Comparison of ENCODE assay signal across 9 cellular contexts in genomic region chr7:106485031-106485551, GRCh38.
DNase-seq lines count a peak whose midpoint lies in the region; ATAC-seq and TF ChIP-seq lines count a peak whose summit lies in the region.
"Had no signal": no experiment of that assay in that cellular context is flagged by ENCODE, and none has a peak within 500 bp of the region (broad histone marks: within the 10 kb centered on the region; RNA-seq: fewer than 3 reads in every experiment).

No MANE protein-coding gene starts in this region.

- no peaks in the 10 kb centered on the region for H3K79me2 ChIP-seq in SK-N-SH (ENCODE audit: insufficient read depth)

- H3K27me3 ChIP-seq in right atrium auricular region (no peaks in the 10 kb centered on the region), SK-N-SH (ENCODE audit: insufficient read depth) (no peaks in the 10 kb centered on the region), upper lobe of right lung (no peaks in the 10 kb centered on the region), H7 (ENCODE audit: control insufficient read depth, insufficient read depth, low read length) (no peaks in the 10 kb centered on the region)

- intact Hi-C loops in Right ventricle myocardium superior (cut with DNase I): no loop called here
- intact Hi-C loops in upper lobe of right lung (cut with DNase I): no loop called here

- H3K36me3 ChIP-seq in right atrium auricular region (no peaks in the 10 kb centered on the region), SK-N-SH (replicated peaks in 1 of 2; ENCODE audit: control insufficient read depth in 1 of 2, insufficient read depth in 2 of 2, low read length in 1 of 2) (no peaks in the 10 kb centered on the region), upper lobe of right lung (no peaks in the 10 kb centered on the region), H7 (replicated peaks; ENCODE audit: control insufficient read depth, insufficient read depth, low read length) (no peaks in the 10 kb centered on the region)

- no peak overlapping the region for H2AFZ ChIP-seq in SK-N-SH (ENCODE audit: low read depth)

- DNase-seq in Right ventricle myocardium superior: no peak
- DNase-seq in right atrium auricular region (ENCODE audit: low spot score): no peak
- DNase-seq in SK-N-SH: no peak
- peak; percentile 75 for DNase-seq in fibroblast of villous mesenchyme (ENCODE audit: low read depth)
- DNase-seq in upper lobe of right lung: no peak
- DNase-seq in H7: no peak
- DNase-seq in DMS79 treated with DMSO at 0.1 percent for 48 hours (lab: John Stamatoyannopoulos, UW): no peak
- DNase-seq: DMS153 had no signal

- peak overlapping the region; percentile 31; the same call in 1 of the 2 replicates for H3K9ac ChIP-seq in SK-N-SH

- H3K4me1 ChIP-seq in right atrium auricular region: peaks cover 0 to 12% of the 10 kb centered on the region in 2 donors
- H3K4me1 ChIP-seq in SK-N-SH (ENCODE audit: control insufficient read depth in 1 of 2, insufficient read depth in 2 of 2, low read depth in 1 of 2, low read length in 1 of 2): peaks cover 4 to 28% of the 10 kb centered on the region in 2 experiments
- peaks cover 23% of the 10 kb centered on the region for H3K4me1 ChIP-seq in upper lobe of right lung

- H3K4me3 ChIP-seq in right atrium auricular region (no peak overlapping the region), SK-N-SH (ENCODE audit: low read depth in 2 of 2, low read length in 1 of 2) (no peak overlapping the region), fibroblast of villous mesenchyme (ENCODE audit: low read depth, low read length) (no peak overlapping the region), upper lobe of right lung (no peak overlapping the region), H7 (ENCODE audit: insufficient read depth, low read depth, low read length) (no peak overlapping the region)

- H3F3A ChIP-seq in SK-N-SH (replicated peaks; ENCODE audit: insufficient read depth): peaks cover 27% of the 10 kb centered on the region

- H3K9me3 ChIP-seq in right atrium auricular region (no peaks in the 10 kb centered on the region), SK-N-SH (no peaks in the 10 kb centered on the region), upper lobe of right lung (no peaks in the 10 kb centered on the region)

- ATAC-seq in Right ventricle myocardium superior (ENCODE audit: poor library complexity) (peak; percentile 67), upper lobe of right lung (peak; percentile 48), GM18907 (IDR thresholded peaks at IDR 0.05; ENCODE audit: unreplicated experiment) (no peak)

- TF ChIP-seq CTCF in right atrium auricular region (IDR thresholded peaks at IDR 0.05): no peak
- no peak for TF ChIP-seq CTCF in SK-N-SH (IDR thresholded peaks at IDR 0.05)
- TF ChIP-seq CTCF in fibroblast of villous mesenchyme (IDR thresholded peaks at IDR 0.05; ENCODE audit: insufficient read depth, low read depth, low read length): no peak
- TF ChIP-seq CTCF in upper lobe of right lung (IDR thresholded peaks at IDR 0.05): no peak

- POLR2A ChIA-PET in SK-N-SH (lab: Yijun Ruan, JAX): no interaction called here

- CTCF ChIA-PET in SK-N-SH (lab: Yijun Ruan, JAX): interaction anchor here (1.1 to 2.0 kb wide), 3 partner anchors 8 to 308 kb away, joined by 4 to 8 read pairs (median 4); no protein-coding TSS in a partner anchor

- no peak overlapping the region for H3K27ac ChIP-seq in right atrium auricular region
- H3K27ac ChIP-seq in SK-N-SH (ENCODE audit: low read depth in 2 of 2, low read length in 1 of 2): peak overlapping the region; percentile 75 to 79
- H3K27ac ChIP-seq in upper lobe of right lung: peak overlapping the region; percentile 18

- H3K4me2 ChIP-seq in SK-N-SH: peak overlapping the region; percentile 43

- no peaks in the 10 kb centered on the region for H3K9me2 ChIP-seq in SK-N-SH

- WGBS in SK-N-SH (ENCODE audit: low lambda C conversion rate): 50% methylated on average over 1 of the region's 1 CpG

- no peaks in the 10 kb centered on the region for H4K20me1 ChIP-seq in SK-N-SH (ENCODE audit: insufficient read depth)

- TF ChIP-seq EP300 in SK-N-SH (IDR thresholded peaks at IDR 0.05; ENCODE audit: borderline replicate concordance in 1 of 2, low read depth in 1 of 2, low read length in 1 of 2): peak; percentile 71 to 95

- no peak for TF ChIP-seq RAD21 in SK-N-SH (IDR thresholded peaks at IDR 0.05; ENCODE audit: low read length)

TF ChIP-seq in SK-N-SH, 30 proteins besides CTCF, POLR2A, EP300 and RAD21 (continues in another document):
- TF ChIP-seq YY1 (IDR thresholded peaks at IDR 0.05; ENCODE audit: low read depth) (no peak), MXI1 (IDR thresholded peaks at IDR 0.05; ENCODE audit: low read depth, low read length) (no peak), GABPA (IDR thresholded peaks at IDR 0.05; ENCODE audit: low read depth) (0 out of 2 replicates have a peak, but pooled peaks have one; percentile 13), GATA2 (CRISPR knock-in tag; IDR thresholded peaks at IDR 0.05) (no peak), ELF1 (IDR thresholded peaks at IDR 0.05) (no peak), SIN3A (IDR thresholded peaks at IDR 0.05; ENCODE audit: borderline replicate concordance, low read depth, low read length) (peak; percentile 67; the same call in 1 of the 2 replicates), TEAD4 (IDR thresholded peaks at IDR 0.05; ENCODE audit: borderline replicate concordance, insufficient read depth) (peak; percentile 90), MEF2A (IDR thresholded peaks at IDR 0.05; ENCODE audit: borderline replicate concordance, low read depth) (peak; percentile 99), NRF1 (IDR thresholded peaks at IDR 0.05; ENCODE audit: low read depth, low read length) (no peak), SMC3 (IDR thresholded peaks at IDR 0.05; ENCODE audit: low read depth, low read length) (no peak), USF2 (IDR thresholded peaks at IDR 0.05; ENCODE audit: borderline replicate concordance, low read depth, low read length) (no peak), IRF3 (IDR thresholded peaks at IDR 0.05; ENCODE audit: low read depth, low read length) (no peak), POLR2AphosphoS5 (IDR thresholded peaks at IDR 0.05; ENCODE audit: low read depth, low read length) (peak; percentile 90), CHD2 (IDR thresholded peaks at IDR 0.05; ENCODE audit: low read length, partially characterized antibody) (no peak), EZH2phosphoT487 (IDR thresholded peaks at IDR 0.05; ENCODE audit: borderline replicate concordance, low read depth) (no peak), TCF12 (IDR thresholded peaks at IDR 0.05) (peak; percentile 99), RCOR1 (IDR thresholded peaks at IDR 0.05; ENCODE audit: low read length) (no peak), REST (IDR thresholded peaks at IDR 0.05; ENCODE audit: low read depth, low read length) (no peak), USF1 (IDR thresholded peaks at IDR 0.05; ENCODE audit: borderline replicate concordance, low read depth) (no peak), RFX5 (IDR thresholded peaks at IDR 0.05; ENCODE audit: low read length) (no peak), NFIC (IDR thresholded peaks at IDR 0.05; ENCODE audit: borderline replicate concordance) (peak; percentile 69)

Comparison
In these comparisons a context has a peak if more than half of its experiments do, and no peak if none do; other contexts are left out.
1. H3K27ac ChIP-seq: peak in SK-N-SH (2 of 2) and upper lobe of right lung (single experiment); none in right atrium auricular region (0 of 2).